Comparison of ENCODE assay signal across 1 cellular context in the genomic region with DNA sequence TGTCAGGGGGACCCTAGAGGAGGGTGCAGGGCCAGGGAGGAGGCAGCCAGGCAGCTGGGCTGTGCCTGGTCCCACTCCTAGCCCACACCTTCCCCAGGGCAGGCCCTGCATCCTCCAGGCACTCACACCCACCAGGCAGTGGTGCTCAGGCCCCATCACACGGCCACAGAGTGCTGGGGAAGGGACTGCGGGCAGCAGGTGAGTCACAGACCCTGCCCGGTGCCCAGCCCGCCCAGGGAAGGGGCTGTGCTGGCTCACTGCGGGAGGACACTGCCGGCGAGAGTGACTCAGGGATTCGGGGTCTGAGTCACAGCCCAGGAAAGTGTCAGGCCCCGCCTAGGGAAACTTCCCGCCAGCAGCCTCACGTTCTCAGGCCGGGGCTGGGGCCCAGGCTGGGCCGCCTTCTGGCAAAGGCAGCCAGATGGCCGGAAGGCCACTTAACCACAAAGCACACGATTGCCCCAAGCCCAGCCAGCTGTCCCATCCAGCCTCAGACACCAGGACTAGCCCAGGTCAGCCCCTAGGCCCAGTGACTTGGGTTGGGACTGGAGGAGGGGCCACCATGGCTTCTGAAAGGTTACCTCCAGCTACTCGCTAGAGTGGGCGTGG.
TF ChIP-seq lines count a peak whose summit lies in the region.

No MANE protein-coding gene starts in this region.

TF ChIP-seq in HEK293, 187 proteins besides CTCF, POLR2A, EP300 and RAD21 (continued from another document and continues in another):
- TF ChIP-seq PATZ1 (tag by site-specific recombination; IDR thresholded peaks at IDR 0.05) = peak; percentile 89
- peak; percentile 79 for TF ChIP-seq ZNF335 (tag by site-specific recombination; conservative IDR thresholded peaks at IDR 0.05)
- TF ChIP-seq ZNF548 (tag by site-specific recombination; IDR thresholded peaks at IDR 0.05) = no peak
- TF ChIP-seq ZSCAN23 (tag by site-specific recombination; IDR thresholded peaks at IDR 0.05) = no peak
- TF ChIP-seq ZNF157 (tag by site-specific recombination; IDR thresholded peaks at IDR 0.05) = no peak
- TF ChIP-seq ZNF610 (tag by site-specific recombination; IDR thresholded peaks at IDR 0.05; ENCODE audit: borderline replicate concordance) = no peak
- no peak for TF ChIP-seq ZNF221 (tag by site-specific recombination; IDR thresholded peaks at IDR 0.05; ENCODE audit: borderline replicate concordance)
- TF ChIP-seq ZBTB26 (tag by site-specific recombination; optimal IDR thresholded peaks at IDR 0.05) = no peak
- no peak for TF ChIP-seq ZNF112 (tag by site-specific recombination; IDR thresholded peaks at IDR 0.05)
- TF ChIP-seq ZFP3 (tag by site-specific recombination; IDR thresholded peaks at IDR 0.05; ENCODE audit: low read depth) = no peak
- TF ChIP-seq ZNF223 (tag by site-specific recombination; IDR thresholded peaks at IDR 0.05) = no peak
- peak; percentile 72 for TF ChIP-seq PRDM1 (tag by site-specific recombination; IDR thresholded peaks at IDR 0.05)
- TF ChIP-seq ZNF169 (tag by site-specific recombination; IDR thresholded peaks at IDR 0.05) = no peak
- no peak for TF ChIP-seq ZNF423 (tag by site-specific recombination; IDR thresholded peaks at IDR 0.05)
- TF ChIP-seq ZNF76 (tag by site-specific recombination; IDR thresholded peaks at IDR 0.05; ENCODE audit: borderline replicate concordance, low read depth) = no peak
- TF ChIP-seq SCRT1 (tag by site-specific recombination; IDR thresholded peaks at IDR 0.05; ENCODE audit: borderline replicate concordance) = no peak
- TF ChIP-seq ZNF629 (tag by site-specific recombination; IDR thresholded peaks at IDR 0.05) = peak; percentile 68
- no peak for TF ChIP-seq ZNF274 (IDR thresholded peaks at IDR 0.05; ENCODE audit: low read length)
- no peak for TF ChIP-seq ZNF274 (tag by site-specific recombination; IDR thresholded peaks at IDR 0.05; ENCODE audit: borderline replicate concordance)
- no peak for TF ChIP-seq MYNN (tag by site-specific recombination; IDR thresholded peaks at IDR 0.05; ENCODE audit: borderline replicate concordance)
- TF ChIP-seq, protein P1, sequence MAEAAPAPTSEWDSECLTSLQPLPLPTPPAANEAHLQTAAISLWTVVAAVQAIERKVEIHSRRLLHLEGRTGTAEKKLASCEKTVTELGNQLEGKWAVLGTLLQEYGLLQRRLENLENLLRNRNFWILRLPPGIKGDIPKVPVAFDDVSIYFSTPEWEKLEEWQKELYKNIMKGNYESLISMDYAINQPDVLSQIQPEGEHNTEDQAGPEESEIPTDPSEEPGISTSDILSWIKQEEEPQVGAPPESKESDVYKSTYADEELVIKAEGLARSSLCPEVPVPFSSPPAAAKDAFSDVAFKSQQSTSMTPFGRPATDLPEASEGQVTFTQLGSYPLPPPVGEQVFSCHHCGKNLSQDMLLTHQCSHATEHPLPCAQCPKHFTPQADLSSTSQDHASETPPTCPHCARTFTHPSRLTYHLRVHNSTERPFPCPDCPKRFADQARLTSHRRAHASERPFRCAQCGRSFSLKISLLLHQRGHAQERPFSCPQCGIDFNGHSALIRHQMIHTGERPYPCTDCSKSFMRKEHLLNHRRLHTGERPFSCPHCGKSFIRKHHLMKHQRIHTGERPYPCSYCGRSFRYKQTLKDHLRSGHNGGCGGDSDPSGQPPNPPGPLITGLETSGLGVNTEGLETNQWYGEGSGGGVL (tag by site-specific recombination; IDR thresholded peaks at IDR 0.05) = no peak
- no peak for TF ChIP-seq ZNF175 (tag by site-specific recombination; IDR thresholded peaks at IDR 0.05)
- no peak for TF ChIP-seq ZNF501 (tag by site-specific recombination; IDR thresholded peaks at IDR 0.05)
- TF ChIP-seq GLI4 (tag by site-specific recombination; IDR thresholded peaks at IDR 0.05) = no peak
- no peak for TF ChIP-seq ZNF121 (tag by site-specific recombination; IDR thresholded peaks at IDR 0.05)
- TF ChIP-seq, protein P2, sequence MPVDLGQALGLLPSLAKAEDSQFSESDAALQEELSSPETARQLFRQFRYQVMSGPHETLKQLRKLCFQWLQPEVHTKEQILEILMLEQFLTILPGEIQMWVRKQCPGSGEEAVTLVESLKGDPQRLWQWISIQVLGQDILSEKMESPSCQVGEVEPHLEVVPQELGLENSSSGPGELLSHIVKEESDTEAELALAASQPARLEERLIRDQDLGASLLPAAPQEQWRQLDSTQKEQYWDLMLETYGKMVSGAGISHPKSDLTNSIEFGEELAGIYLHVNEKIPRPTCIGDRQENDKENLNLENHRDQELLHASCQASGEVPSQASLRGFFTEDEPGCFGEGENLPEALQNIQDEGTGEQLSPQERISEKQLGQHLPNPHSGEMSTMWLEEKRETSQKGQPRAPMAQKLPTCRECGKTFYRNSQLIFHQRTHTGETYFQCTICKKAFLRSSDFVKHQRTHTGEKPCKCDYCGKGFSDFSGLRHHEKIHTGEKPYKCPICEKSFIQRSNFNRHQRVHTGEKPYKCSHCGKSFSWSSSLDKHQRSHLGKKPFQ (tag by site-specific recombination; IDR thresholded peaks at IDR 0.05) = no peak
- TF ChIP-seq ZNF561 (tag by site-specific recombination; IDR thresholded peaks at IDR 0.05; ENCODE audit: borderline replicate concordance) = no peak
- TF ChIP-seq ZNF214 (tag by site-specific recombination; IDR thresholded peaks at IDR 0.05; ENCODE audit: borderline replicate concordance) = no peak
- TF ChIP-seq, protein P3, sequence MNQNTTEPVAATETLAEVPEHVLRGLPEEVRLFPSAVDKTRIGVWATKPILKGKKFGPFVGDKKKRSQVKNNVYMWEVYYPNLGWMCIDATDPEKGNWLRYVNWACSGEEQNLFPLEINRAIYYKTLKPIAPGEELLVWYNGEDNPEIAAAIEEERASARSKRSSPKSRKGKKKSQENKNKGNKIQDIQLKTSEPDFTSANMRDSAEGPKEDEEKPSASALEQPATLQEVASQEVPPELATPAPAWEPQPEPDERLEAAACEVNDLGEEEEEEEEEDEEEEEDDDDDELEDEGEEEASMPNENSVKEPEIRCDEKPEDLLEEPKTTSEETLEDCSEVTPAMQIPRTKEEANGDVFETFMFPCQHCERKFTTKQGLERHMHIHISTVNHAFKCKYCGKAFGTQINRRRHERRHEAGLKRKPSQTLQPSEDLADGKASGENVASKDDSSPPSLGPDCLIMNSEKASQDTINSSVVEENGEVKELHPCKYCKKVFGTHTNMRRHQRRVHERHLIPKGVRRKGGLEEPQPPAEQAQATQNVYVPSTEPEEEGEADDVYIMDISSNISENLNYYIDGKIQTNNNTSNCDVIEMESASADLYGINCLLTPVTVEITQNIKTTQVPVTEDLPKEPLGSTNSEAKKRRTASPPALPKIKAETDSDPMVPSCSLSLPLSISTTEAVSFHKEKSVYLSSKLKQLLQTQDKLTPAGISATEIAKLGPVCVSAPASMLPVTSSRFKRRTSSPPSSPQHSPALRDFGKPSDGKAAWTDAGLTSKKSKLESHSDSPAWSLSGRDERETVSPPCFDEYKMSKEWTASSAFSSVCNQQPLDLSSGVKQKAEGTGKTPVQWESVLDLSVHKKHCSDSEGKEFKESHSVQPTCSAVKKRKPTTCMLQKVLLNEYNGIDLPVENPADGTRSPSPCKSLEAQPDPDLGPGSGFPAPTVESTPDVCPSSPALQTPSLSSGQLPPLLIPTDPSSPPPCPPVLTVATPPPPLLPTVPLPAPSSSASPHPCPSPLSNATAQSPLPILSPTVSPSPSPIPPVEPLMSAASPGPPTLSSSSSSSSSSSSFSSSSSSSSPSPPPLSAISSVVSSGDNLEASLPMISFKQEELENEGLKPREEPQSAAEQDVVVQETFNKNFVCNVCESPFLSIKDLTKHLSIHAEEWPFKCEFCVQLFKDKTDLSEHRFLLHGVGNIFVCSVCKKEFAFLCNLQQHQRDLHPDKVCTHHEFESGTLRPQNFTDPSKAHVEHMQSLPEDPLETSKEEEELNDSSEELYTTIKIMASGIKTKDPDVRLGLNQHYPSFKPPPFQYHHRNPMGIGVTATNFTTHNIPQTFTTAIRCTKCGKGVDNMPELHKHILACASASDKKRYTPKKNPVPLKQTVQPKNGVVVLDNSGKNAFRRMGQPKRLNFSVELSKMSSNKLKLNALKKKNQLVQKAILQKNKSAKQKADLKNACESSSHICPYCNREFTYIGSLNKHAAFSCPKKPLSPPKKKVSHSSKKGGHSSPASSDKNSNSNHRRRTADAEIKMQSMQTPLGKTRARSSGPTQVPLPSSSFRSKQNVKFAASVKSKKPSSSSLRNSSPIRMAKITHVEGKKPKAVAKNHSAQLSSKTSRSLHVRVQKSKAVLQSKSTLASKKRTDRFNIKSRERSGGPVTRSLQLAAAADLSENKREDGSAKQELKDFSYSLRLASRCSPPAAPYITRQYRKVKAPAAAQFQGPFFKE (tag by site-specific recombination; IDR thresholded peaks at IDR 0.05; ENCODE audit: borderline replicate concordance) = no peak
- TF ChIP-seq ZNF600 (tag by site-specific recombination; IDR thresholded peaks at IDR 0.05) = peak; percentile 99
- no peak for TF ChIP-seq ZNF174 (tag by site-specific recombination; IDR thresholded peaks at IDR 0.05)
- TF ChIP-seq REPIN1 (tag by site-specific recombination; IDR thresholded peaks at IDR 0.05; ENCODE audit: low read depth) = no peak
- TF ChIP-seq, protein P4, sequence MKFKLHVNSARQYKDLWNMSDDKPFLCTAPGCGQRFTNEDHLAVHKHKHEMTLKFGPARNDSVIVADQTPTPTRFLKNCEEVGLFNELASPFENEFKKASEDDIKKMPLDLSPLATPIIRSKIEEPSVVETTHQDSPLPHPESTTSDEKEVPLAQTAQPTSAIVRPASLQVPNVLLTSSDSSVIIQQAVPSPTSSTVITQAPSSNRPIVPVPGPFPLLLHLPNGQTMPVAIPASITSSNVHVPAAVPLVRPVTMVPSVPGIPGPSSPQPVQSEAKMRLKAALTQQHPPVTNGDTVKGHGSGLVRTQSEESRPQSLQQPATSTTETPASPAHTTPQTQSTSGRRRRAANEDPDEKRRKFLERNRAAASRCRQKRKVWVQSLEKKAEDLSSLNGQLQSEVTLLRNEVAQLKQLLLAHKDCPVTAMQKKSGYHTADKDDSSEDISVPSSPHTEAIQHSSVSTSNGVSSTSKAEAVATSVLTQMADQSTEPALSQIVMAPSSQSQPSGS (tag by site-specific recombination; IDR thresholded peaks at IDR 0.05; ENCODE audit: low read depth) = no peak
- no peak for TF ChIP-seq ZBTB49 (tag by site-specific recombination; IDR thresholded peaks at IDR 0.05; ENCODE audit: low read depth)
- no peak for TF ChIP-seq ZNF473 (tag by site-specific recombination; IDR thresholded peaks at IDR 0.05)
- no peak for TF ChIP-seq ZNF140 (tag by site-specific recombination; IDR thresholded peaks at IDR 0.05)
- no peak for TF ChIP-seq GLI2 (tag by site-specific recombination; IDR thresholded peaks at IDR 0.05; ENCODE audit: borderline replicate concordance, low read depth)
- no peak for TF ChIP-seq WT1 (tag by site-specific recombination; IDR thresholded peaks at IDR 0.05)
- TF ChIP-seq, protein P5, sequence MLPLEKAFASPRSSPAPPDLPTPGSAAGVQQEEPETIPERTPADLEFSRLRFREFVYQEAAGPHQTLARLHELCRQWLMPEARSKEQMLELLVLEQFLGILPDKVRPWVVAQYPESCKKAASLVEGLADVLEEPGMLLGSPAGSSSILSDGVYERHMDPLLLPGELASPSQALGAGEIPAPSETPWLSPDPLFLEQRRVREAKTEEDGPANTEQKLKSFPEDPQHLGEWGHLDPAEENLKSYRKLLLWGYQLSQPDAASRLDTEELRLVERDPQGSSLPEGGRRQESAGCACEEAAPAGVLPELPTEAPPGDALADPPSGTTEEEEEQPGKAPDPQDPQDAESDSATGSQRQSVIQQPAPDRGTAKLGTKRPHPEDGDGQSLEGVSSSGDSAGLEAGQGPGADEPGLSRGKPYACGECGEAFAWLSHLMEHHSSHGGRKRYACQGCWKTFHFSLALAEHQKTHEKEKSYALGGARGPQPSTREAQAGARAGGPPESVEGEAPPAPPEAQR (tag by site-specific recombination; IDR thresholded peaks at IDR 0.05) = no peak
- TF ChIP-seq BCL11B (tag by site-specific recombination; IDR thresholded peaks at IDR 0.05; ENCODE audit: low read depth) = no peak
